In the genomic region with DNA sequence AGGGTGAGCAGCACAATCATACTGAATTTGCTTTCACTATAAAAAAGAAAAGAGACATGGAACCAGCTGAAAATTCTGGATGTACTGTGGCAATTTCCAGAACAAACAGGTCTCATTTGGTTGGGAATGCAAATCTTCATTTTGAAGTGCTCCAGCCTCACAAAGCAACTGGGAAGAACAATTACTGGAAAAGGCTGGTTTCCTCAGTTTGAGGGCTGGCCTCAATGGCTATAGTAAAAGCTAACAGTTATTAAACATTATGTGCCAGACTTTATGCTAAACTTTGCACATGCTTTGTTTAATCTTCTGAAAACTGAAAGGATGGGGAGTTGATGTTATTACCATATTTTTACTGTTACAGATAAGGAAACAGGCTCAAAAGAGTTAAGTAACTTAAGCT, we compare ENCODE assay signal across 1 cellular context.
TF ChIP-seq lines count a peak whose summit lies in the region.

No MANE protein-coding gene starts in this region.

TF ChIP-seq in SK-N-SH, 30 proteins besides CTCF, POLR2A, EP300 and RAD21 (continued from another document):
- no peak for TF ChIP-seq MAX (IDR thresholded peaks at IDR 0.05; ENCODE audit: low read depth)
- TF ChIP-seq ELF1 (IDR thresholded peaks at IDR 0.05): no peak
- no peak for TF ChIP-seq TAF1 (IDR thresholded peaks at IDR 0.05; ENCODE audit: borderline replicate concordance, low read depth, low read length)
- TF ChIP-seq TEAD4 (IDR thresholded peaks at IDR 0.05; ENCODE audit: borderline replicate concordance, insufficient read depth): no peak
- no peak for TF ChIP-seq NRF1 (IDR thresholded peaks at IDR 0.05; ENCODE audit: low read depth, low read length)
- no peak for TF ChIP-seq MXI1 (IDR thresholded peaks at IDR 0.05; ENCODE audit: low read depth, low read length)
- no peak for TF ChIP-seq RFX5 (IDR thresholded peaks at IDR 0.05; ENCODE audit: low read length)
- TF ChIP-seq SIN3A (IDR thresholded peaks at IDR 0.05; ENCODE audit: borderline replicate concordance, low read depth, low read length): no peak
- no peak for TF ChIP-seq RXRA (IDR thresholded peaks at IDR 0.05; ENCODE audit: borderline replicate concordance, low read depth)
- TF ChIP-seq FOXM1 (IDR thresholded peaks at IDR 0.05; ENCODE audit: low read depth): no peak
TF ChIP-seq in SK-N-SH: peak in this region for 0.
